In the genomic region with DNA sequence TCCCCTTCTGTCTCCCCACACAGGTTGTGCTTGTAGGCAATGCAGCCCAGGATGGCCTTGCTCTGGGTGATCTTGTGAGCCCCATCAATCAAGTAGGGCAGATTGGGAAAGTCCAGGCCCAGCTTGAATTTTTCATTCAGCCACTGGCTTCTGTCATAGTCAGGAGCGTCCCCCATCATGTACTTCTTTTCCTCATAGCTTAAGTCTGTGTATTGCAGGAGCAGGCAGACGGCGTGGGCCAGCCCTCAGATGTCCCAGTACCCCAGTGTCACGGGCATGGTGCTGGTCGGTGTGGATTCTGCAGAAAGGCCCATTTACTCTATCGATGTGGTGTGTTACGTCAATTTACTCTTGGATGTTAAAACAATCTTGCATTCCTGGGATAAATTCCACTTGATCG, we compare ENCODE assay signal across 37 cellular contexts. TPM values are rescaled to one million over a fixed set of nuclear protein-coding genes. Genes with fewer than 3 reads are reported as not detected.
"Had no signal": no experiment of that assay in that cellular context is flagged by ENCODE, and none has a peak within 500 bp of the region (broad histone marks: within the 10 kb centered on the region; RNA-seq: fewer than 3 reads in every experiment).

No MANE protein-coding gene starts in this region.

- H3K27ac Mint-ChIP-seq: activated B cell treated with CpG ODN at 0.5 μM for 24 hours; activated CD8-positive, alpha-beta T cell treated with anti-CD3 and anti-CD28 coated beads for 36 hours; activated naive CD8-positive, alpha-beta T cell; activated T-helper 17 cell treated with anti-CD3 and anti-CD28 coated beads, Interleukin-2, amount 50 U/mL, for 72 hours; effector memory CD8-positive, alpha-beta T cell; T-helper 17 cell; T-helper 2 cell treated with Interferon-gamma antibody and Interleukin-4, amounts not matched to agents 5 μg/mL and 100 μg/mL, for 36 hours had no signal

- H3K9me3 Mint-ChIP-seq: activated B cell treated with CpG ODN at 0.5 μM for 24 hours; activated CD8-positive, alpha-beta T cell treated with anti-CD3 and anti-CD28 coated beads for 36 hours; activated T-cell treated with anti-CD3 and anti-CD28 coated beads, Interleukin-2, amount 50 U/mL, for 4 hours; activated T-helper 17 cell treated with anti-CD3 and anti-CD28 coated beads, Interleukin-2, amount 50 U/mL, for 72 hours; effector memory CD8-positive, alpha-beta T cell; T-helper 2 cell treated with Interferon-gamma antibody and Interleukin-4, amounts not matched to agents 5 μg/mL and 100 μg/mL, for 36 hours had no signal

- H3K4me1 ChIP-seq: esophagus squamous epithelium, gastroesophageal sphincter had no signal

- FAIRE-seq: astrocyte, colon had no signal

- DNase-seq: activated B cell treated with CpG ODN at 0.5 μM for 24 hours; activated CD4-positive, alpha-beta T cell treated with anti-CD3 and anti-CD28 coated beads for 48 hours; activated CD4-positive, alpha-beta T cell treated with anti-CD3 and anti-CD28 coated beads, Interleukin-2, amount 50 U/mL, for 1 hour; activated CD4-positive, alpha-beta T cell treated with anti-CD3 and anti-CD28 coated beads, Interleukin-2, amount 50 U/mL, for 48 hours; activated CD8-positive, alpha-beta memory T cell treated with anti-CD3 and anti-CD28 coated beads for 24 hours; activated CD8-positive, alpha-beta T cell treated with anti-CD3 and anti-CD28 coated beads for 36 hours; activated effector memory CD4-positive, alpha-beta T cell treated with Interleukin-2 at 50 U/mL for 16 hours; activated gamma-delta T cell treated with Interleukin-2 at 50 U/mL for 16 hours; activated naive CD4-positive, alpha-beta T cell treated with anti-CD3 and anti-CD28 coated beads, Interleukin-2, amount 50 U/mL, for 16 hours; activated naive CD4-positive, alpha-beta T cell treated with Interleukin-2 at 50 U/mL for 16 hours; activated T-cell treated with anti-CD3 and anti-CD28 coated beads, Interleukin-2, amount 50 U/mL, for 4 hours; amniotic stem cell; anterior cingulate cortex; brain microvascular endothelial cell; caudate nucleus; cortex of kidney; dermis blood vessel endothelial cell; effector CD4-positive, alpha-beta T cell; effector memory CD8-positive, alpha-beta T cell; erythroblast; esophagus squamous epithelium; foreskin melanocyte; glutamatergic neuron; heart left ventricle; T-helper 1 cell; T-helper 17 cell; T1000; WERI-Rb-1 had no signal

- H3K36me3 ChIP-seq: brain microvascular endothelial cell, esophagus squamous epithelium, gastroesophageal sphincter, heart left ventricle, WERI-Rb-1 had no signal

- H3K27me3 Mint-ChIP-seq: activated B cell treated with CpG ODN at 0.5 μM for 24 hours; activated CD8-positive, alpha-beta T cell treated with anti-CD3 and anti-CD28 coated beads for 36 hours; activated naive CD8-positive, alpha-beta T cell; effector memory CD8-positive, alpha-beta T cell had no signal

- H3K36me3 Mint-ChIP-seq: activated naive CD8-positive, alpha-beta T cell had no signal

- H3K27me3 ChIP-seq: brain microvascular endothelial cell, esophagus squamous epithelium, gastroesophageal sphincter, heart left ventricle had no signal

- H3K4me3 Mint-ChIP-seq: activated B cell treated with CpG ODN at 0.5 μM for 24 hours; activated CD8-positive, alpha-beta T cell treated with anti-CD3 and anti-CD28 coated beads for 36 hours; activated naive CD8-positive, alpha-beta T cell; activated T-cell treated with anti-CD3 and anti-CD28 coated beads, Interleukin-2, amount 50 U/mL, for 4 hours; activated T-helper 17 cell treated with anti-CD3 and anti-CD28 coated beads, Interleukin-2, amount 50 U/mL, for 72 hours; effector memory CD8-positive, alpha-beta T cell; T-helper 17 cell; T-helper 2 cell treated with Interferon-gamma antibody and Interleukin-4, amounts not matched to agents 5 μg/mL and 100 μg/mL, for 36 hours had no signal

- H3K4me3 ChIP-seq: esophagus squamous epithelium, gastroesophageal sphincter, heart left ventricle had no signal

- H3K4me1 Mint-ChIP-seq: activated B cell treated with CpG ODN at 0.5 μM for 24 hours; activated T-helper 17 cell treated with anti-CD3 and anti-CD28 coated beads, Interleukin-2, amount 50 U/mL, for 72 hours had no signal

- H3K27ac ChIP-seq: brain microvascular endothelial cell, esophagus squamous epithelium, gastroesophageal sphincter, heart left ventricle, WERI-Rb-1 had no signal

- ATAC-seq: activated CD4-positive, CD25-positive, alpha-beta regulatory T cell treated with anti-CD3 and anti-CD28 coated beads, Interleukin-2, amount 50 U/mL, for 24 hours; activated CD8-positive, alpha-beta T cell treated with anti-CD3 and anti-CD28 coated beads for 36 hours; activated T-cell treated with anti-CD3 and anti-CD28 coated beads, Interleukin-2, amount 50 U/mL, for 4 hours; activated T-helper 17 cell treated with anti-CD3 and anti-CD28 coated beads, Interleukin-2, amount 50 U/mL, for 72 hours; effector memory CD8-positive, alpha-beta T cell; gastroesophageal sphincter; heart left ventricle; T-helper 17 cell had no signal

RNA-seq across cellular contexts. Expression of a gene that starts 40.1 kb away (rescaled TPM):
- total RNA-seq: fibroblast of lung, fibroblast of villous mesenchyme had no signal
- polyA plus RNA-seq: fibroblast of lung had no signal
